11 cellular contexts compared by ENCODE assay signal in genomic region chr1:228937851-228938247, GRCh38.
DNase-seq lines count a peak whose midpoint lies in the region; ATAC-seq and TF ChIP-seq lines count a peak whose summit lies in the region.
"Had no signal": no experiment of that assay in that cellular context is flagged by ENCODE, and none has a peak within 500 bp of the region (broad histone marks: within the 10 kb centered on the region; RNA-seq: fewer than 3 reads in every experiment).

No MANE protein-coding gene starts in this region.

- H3K36me3 Mint-ChIP-seq in CD8-positive, alpha-beta memory T cell: no peaks in the 10 kb centered on the region
- no peaks in the 10 kb centered on the region for H3K36me3 Mint-ChIP-seq in T-cell
- no peaks in the 10 kb centered on the region for H3K36me3 Mint-ChIP-seq in progenitor cell of endocrine pancreas (ENCODE audit: insufficient read depth)

- H3K27ac Mint-ChIP-seq in CD8-positive, alpha-beta memory T cell: peak overlapping the region in 5 of 8 donors; percentile 27 to 83 (median 82)
- H3K27ac Mint-ChIP-seq in T-cell (peak overlapping the region; percentile 57 to 91), progenitor cell of endocrine pancreas (no peak overlapping the region)

- no peaks in the 10 kb centered on the region for H3K9me3 ChIP-seq in CD8-positive, alpha-beta memory T cell (ENCODE audit: low read length)
- H3K9me3 ChIP-seq in right atrium auricular region: no peaks in the 10 kb centered on the region

- DNase-seq in CD8-positive, alpha-beta memory T cell: no peak
- DNase-seq in T-cell (no peak), right atrium auricular region (ENCODE audit: low spot score) (no peak), retina (peak; percentile 58), progenitor cell of endocrine pancreas (ENCODE audit: low spot score, unreplicated experiment) (no peak), NCI-H146 (lab: John Stamatoyannopoulos, UW) (no peak)
- no peak for DNase-seq in stimulated activated CD4-positive, alpha-beta T cell treated with anti-CD3 and anti-CD28 coated beads, Interleukin-1b, Interleukin-23, amount 100 ng/mL, for 48 hours
- DNase-seq: Karpas-422 had no signal

- POLR2A ChIA-PET in CD8-positive, alpha-beta memory T cell (lab: Charles Lee): no interaction called here
- POLR2A ChIA-PET in T-cell (lab: Charles Lee): no interaction called here

- CTCF ChIA-PET in CD8-positive, alpha-beta memory T cell (lab: Charles Lee): no interaction called here
- CTCF ChIA-PET in T-cell (lab: Charles Lee): no interaction called here

- TF ChIP-seq CTCF in right atrium auricular region (IDR thresholded peaks at IDR 0.05): no peak
- no peak for TF ChIP-seq CTCF in progenitor cell of endocrine pancreas (IDR thresholded peaks at IDR 0.05; ENCODE audit: unreplicated experiment)

- H3K9me3 Mint-ChIP-seq in CD8-positive, alpha-beta memory T cell: no peaks in the 10 kb centered on the region
- no peaks in the 10 kb centered on the region for H3K9me3 Mint-ChIP-seq in T-cell
- H3K9me3 Mint-ChIP-seq in progenitor cell of endocrine pancreas (ENCODE audit: low read depth): no peaks in the 10 kb centered on the region

- H3K27me3 Mint-ChIP-seq in CD8-positive, alpha-beta memory T cell: peaks cover 0 to 1% of the 10 kb centered on the region in 2 donors
- H3K27me3 Mint-ChIP-seq in T-cell (no peaks in the 10 kb centered on the region), progenitor cell of endocrine pancreas (peaks cover 5% of the 10 kb centered on the region)

- no peaks in the 10 kb centered on the region for H3K27me3 ChIP-seq in CD8-positive, alpha-beta memory T cell (ENCODE audit: insufficient read depth, low read length, poor library complexity, severe bottlenecking)
- H3K27me3 ChIP-seq in right atrium auricular region: no peaks in the 10 kb centered on the region

- no peak overlapping the region for H3K4me3 ChIP-seq in CD8-positive, alpha-beta memory T cell (ENCODE audit: low read length)
- H3K4me3 ChIP-seq in right atrium auricular region: no peak overlapping the region
- H3K4me3 ChIP-seq: lung had no signal

- peaks cover 30% of the 10 kb centered on the region for H3K4me1 ChIP-seq in CD8-positive, alpha-beta memory T cell (ENCODE audit: insufficient read depth, low read length)
- peaks cover 0 to 25% of the 10 kb centered on the region in 2 donors for H3K4me1 ChIP-seq in right atrium auricular region

- peak overlapping the region in 1 of 7 donors; percentile 53 for H3K4me3 Mint-ChIP-seq in CD8-positive, alpha-beta memory T cell
- H3K4me3 Mint-ChIP-seq in T-cell (peak overlapping the region in 1 of 3 donors; percentile 60), progenitor cell of endocrine pancreas (ENCODE audit: low read depth) (no peak overlapping the region)

- peaks cover 32 to 44% (median 41%) of the 10 kb centered on the region in 3 donors for H3K4me1 Mint-ChIP-seq in CD8-positive, alpha-beta memory T cell
- H3K4me1 Mint-ChIP-seq in T-cell: peaks cover 40 to 44% (median 41%) of the 10 kb centered on the region in 3 donors
- peaks cover 14% of the 10 kb centered on the region for H3K4me1 Mint-ChIP-seq in progenitor cell of endocrine pancreas (ENCODE audit: low read depth)

- peak in 1 of 4 experiments; percentile 7 for ATAC-seq in T-cell (replicated peaks in 1 of 4)
- ATAC-seq in HG02642 (IDR thresholded peaks at IDR 0.05; ENCODE audit: poor library complexity, unreplicated experiment): no peak

- H3K36me3 ChIP-seq in CD8-positive, alpha-beta memory T cell (ENCODE audit: insufficient read depth, low read length): no peaks in the 10 kb centered on the region
- H3K36me3 ChIP-seq in right atrium auricular region: no peaks in the 10 kb centered on the region

- no peak overlapping the region for H3K27ac ChIP-seq in CD8-positive, alpha-beta memory T cell (ENCODE audit: low read depth, low read length)
- peak overlapping the region; percentile 60 to 81 for H3K27ac ChIP-seq in right atrium auricular region
- H3K27ac ChIP-seq: C4-2B had no signal
